Comparison of ENCODE assay signal across 23 cellular contexts in genomic region chr7:39310699-39311098, GRCh38.
"Had no signal": no experiment of that assay in that cellular context is flagged by ENCODE, and none has a peak within 500 bp of the region (broad histone marks: within the 10 kb centered on the region; RNA-seq: fewer than 3 reads in every experiment).

No MANE protein-coding gene starts in this region.

- H3K4me1 Mint-ChIP-seq: activated CD4-positive, alpha-beta T cell treated with anti-CD3 and anti-CD28 coated beads, Interleukin-2, amount 10 ng/mL, durations not matched to agents 7 days and 5 days; activated CD8-positive, alpha-beta memory T cell treated with anti-CD3 and anti-CD28 coated beads, Interleukin-2, amount 10 ng/mL, durations not matched to agents 7 days and 5 days; natural killer cell had no signal

- H3K4me3 Mint-ChIP-seq: activated CD4-positive, alpha-beta T cell treated with anti-CD3 and anti-CD28 coated beads, Interleukin-2, amount 10 ng/mL, durations not matched to agents 7 days and 5 days; activated CD8-positive, alpha-beta memory T cell treated with anti-CD3 and anti-CD28 coated beads, Interleukin-2, amount 10 ng/mL, durations not matched to agents 7 days and 5 days; activated CD8-positive, alpha-beta T cell treated with anti-CD3 and anti-CD28 coated beads for 36 hours; natural killer cell; stimulated activated naive CD8-positive, alpha-beta T cell treated with anti-CD3 and anti-CD28 coated beads, Interleukin-15, Interleukin-2, amounts not matched to agents 100 ng/mL and 50 ng/mL, for 24 hours; T-helper 1 cell treated with Interleukin-12 subunit alpha and Interleukin-12 subunit beta and Interleukin-4 antibody, amounts not matched to agents 30 μg/mL and 1 μg/mL, for 36 hours had no signal

- H3K27me3 ChIP-seq: body of pancreas, cardiac muscle cell, foreskin keratinocyte, right lobe of liver, tibial artery had no signal

- H3K9me3 ChIP-seq: body of pancreas, right lobe of liver, tibial artery had no signal

- H3K9me3 Mint-ChIP-seq: activated CD4-positive, alpha-beta T cell treated with anti-CD3 and anti-CD28 coated beads, Interleukin-2, amount 10 ng/mL, durations not matched to agents 7 days and 5 days; activated CD8-positive, alpha-beta T cell treated with anti-CD3 and anti-CD28 coated beads for 36 hours; natural killer cell; stimulated activated naive CD8-positive, alpha-beta T cell treated with anti-CD3 and anti-CD28 coated beads, Interleukin-15, Interleukin-2, amounts not matched to agents 100 ng/mL and 50 ng/mL, for 24 hours; T-helper 1 cell treated with Interleukin-12 subunit alpha and Interleukin-12 subunit beta and Interleukin-4 antibody, amounts not matched to agents 30 μg/mL and 1 μg/mL, for 36 hours had no signal

- H3K27ac Mint-ChIP-seq: activated CD4-positive, alpha-beta T cell treated with anti-CD3 and anti-CD28 coated beads, Interleukin-2, amount 10 ng/mL, durations not matched to agents 7 days and 5 days; activated CD8-positive, alpha-beta memory T cell treated with anti-CD3 and anti-CD28 coated beads, Interleukin-2, amount 10 ng/mL, durations not matched to agents 7 days and 5 days; activated CD8-positive, alpha-beta T cell treated with anti-CD3 and anti-CD28 coated beads for 36 hours; natural killer cell; stimulated activated naive CD8-positive, alpha-beta T cell treated with anti-CD3 and anti-CD28 coated beads, Interleukin-15, Interleukin-2, amounts not matched to agents 100 ng/mL and 50 ng/mL, for 24 hours; T-helper 1 cell treated with Interleukin-12 subunit alpha and Interleukin-12 subunit beta and Interleukin-4 antibody, amounts not matched to agents 30 μg/mL and 1 μg/mL, for 36 hours had no signal

- H3K4me3 ChIP-seq: body of pancreas, cardiac muscle cell, right lobe of liver, skin epidermis, tibial artery had no signal

- H3K4me1 ChIP-seq: body of pancreas, foreskin keratinocyte, right lobe of liver had no signal

- DNase-seq: activated CD4-positive, alpha-beta T cell treated with anti-CD3 and anti-CD28 coated beads, Interleukin-2, amount 10 ng/mL, durations not matched to agents 7 days and 5 days; activated CD8-positive, alpha-beta memory T cell treated with anti-CD3 and anti-CD28 coated beads, Interleukin-2, amount 10 ng/mL, durations not matched to agents 7 days and 5 days; activated CD8-positive, alpha-beta T cell treated with anti-CD3 and anti-CD28 coated beads for 36 hours; activated gamma-delta T cell; activated naive CD4-positive, alpha-beta T cell treated with anti-CD3 and anti-CD28 coated beads, Interleukin-2, amount 50 U/mL, for 16 hours; activated T-cell treated with anti-CD3 and anti-CD28 coated beads for 4 hours; anterior cingulate cortex; body of pancreas; cortex of kidney; foreskin keratinocyte; left ventricle myocardium superior; mammary epithelial cell; midbrain; natural killer cell; nucleus accumbens; right lobe of liver; stimulated activated CD4-positive, alpha-beta T cell treated with anti-CD3 and anti-CD28 coated beads, Interleukin-1b, Interleukin-23, amount 100 ng/mL, for 48 hours; T1000; tibial artery had no signal

- H3K36me3 ChIP-seq: cardiac muscle cell, right lobe of liver, tibial artery had no signal

- H3K27ac ChIP-seq: body of pancreas, cardiac muscle cell, foreskin keratinocyte, right lobe of liver, skin epidermis, tibial artery had no signal

- H3K36me3 Mint-ChIP-seq: activated CD8-positive, alpha-beta memory T cell treated with anti-CD3 and anti-CD28 coated beads, Interleukin-2, amount 10 ng/mL, durations not matched to agents 7 days and 5 days; natural killer cell had no signal
